Comparison of ENCODE assay signal across 17 cellular contexts in the genomic region with DNA sequence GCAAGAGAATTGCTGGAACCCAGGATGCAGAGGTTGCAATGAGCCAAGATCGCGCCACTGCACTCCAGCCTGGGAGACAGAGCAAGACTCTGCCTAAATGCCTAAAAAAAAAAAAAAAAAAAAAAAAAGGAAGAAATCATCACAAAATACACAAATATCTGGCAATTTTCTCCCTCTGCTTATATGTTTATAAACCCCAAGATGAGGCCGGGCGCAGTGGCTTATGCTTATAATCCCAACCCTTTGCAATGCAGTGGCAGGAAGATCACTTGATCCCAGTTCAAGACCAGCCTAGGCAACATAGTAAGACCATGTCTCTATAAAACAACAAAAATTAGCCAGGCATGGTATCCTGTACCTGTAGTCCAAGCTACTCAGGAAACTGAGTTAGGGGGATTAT. TPM values are rescaled to one million over a fixed set of nuclear protein-coding genes. Genes with fewer than 3 reads are reported as not detected.
A peak's percentile ranks its signal among the peaks of the same experiment; 100 is the strongest.
DNase-seq lines count a peak whose midpoint lies in the region; TF ChIP-seq lines count a peak whose summit lies in the region.
"Had no signal": no experiment of that assay in that cellular context is flagged by ENCODE, and none has a peak within 500 bp of the region (broad histone marks: within the 10 kb centered on the region; RNA-seq: fewer than 3 reads in every experiment).

No MANE protein-coding gene starts in this region.

- H3K9me3 Mint-ChIP-seq in chondrocyte (ENCODE audit: low read depth), result no peaks in the 10 kb centered on the region
- H3K9me3 Mint-ChIP-seq: CD4-positive, alpha-beta T cell; CD8-positive, alpha-beta T cell had no signal

- H3K36me3 ChIP-seq in sigmoid colon, result peaks cover 11 to 100% (median 63%) of the 10 kb centered on the region in 4 donors

- no peaks in the 10 kb centered on the region for H3K27me3 Mint-ChIP-seq in chondrocyte (ENCODE audit: low read depth)
- H3K27me3 Mint-ChIP-seq: B cell; CD4-positive, alpha-beta T cell had no signal

- no peak overlapping the region for H3K4me3 ChIP-seq in sigmoid colon
- H3K4me3 ChIP-seq: BLaER1 treated with 17β-estradiol and CSF1 and Interleukin-3, amounts not matched to agents 10 nM and 100 nM had no signal

- H3K9me3 ChIP-seq in sigmoid colon, result no peaks in the 10 kb centered on the region
- H3K9me3 ChIP-seq: BLaER1 treated with 17β-estradiol and CSF1 and Interleukin-3, amounts not matched to agents 10 nM and 100 nM; Caco-2 had no signal

- H3K27me3 ChIP-seq in sigmoid colon, result no peaks in the 10 kb centered on the region
- H3K27me3 ChIP-seq: BLaER1 treated with 17β-estradiol and CSF1 and Interleukin-3, amounts not matched to agents 10 nM and 100 nM had no signal

- H3K4me3 Mint-ChIP-seq in chondrocyte (ENCODE audit: unreplicated experiment), result no peak overlapping the region
- H3K4me3 Mint-ChIP-seq: B cell; CD4-positive, alpha-beta T cell; CD8-positive, alpha-beta T cell had no signal

- 97 to 99% methylated on average over 4 of the region's 4 CpGs for WGBS in sigmoid colon, 2 donors

- no peak for TF ChIP-seq CTCF in chondrocyte (IDR thresholded peaks at IDR 0.05)
- TF ChIP-seq CTCF in sigmoid colon (IDR thresholded peaks at IDR 0.05), result no peak

- peaks cover 22% of the 10 kb centered on the region for H3K36me3 Mint-ChIP-seq in chondrocyte (ENCODE audit: low read depth)

- H3K4me1 ChIP-seq in sigmoid colon, result no peaks in the 10 kb centered on the region
- H3K4me1 ChIP-seq: BLaER1 treated with 17β-estradiol and CSF1 and Interleukin-3, amounts not matched to agents 10 nM and 100 nM; Caco-2 had no signal

- no peak for TF ChIP-seq EP300 in sigmoid colon (IDR thresholded peaks at IDR 0.05)

- DNase-seq in chondrocyte (ENCODE audit: low spot score), result peak; percentile 13
- peak; percentile 47 for DNase-seq in mesenteric fat pad (ENCODE audit: low spot score)
- DNase-seq in sigmoid colon, result peak; percentile 26
- DNase-seq in RPMI8226, result no peak
- DNase-seq in NCI-H226, result no peak
- DNase-seq: 8988T; ACHN; AML-193; Caco-2; Calu3; CD4-positive, alpha-beta T cell; CD8-positive, alpha-beta T cell; DMS79 treated with DMSO at 0.1 percent for 48 hours; GF-D8 had no signal

- intact Hi-C loops in sigmoid colon (cut with DNase I), result no loop called here

- TF ChIP-seq POLR2A in sigmoid colon (IDR thresholded peaks at IDR 0.05), result no peak

- H3K4me1 Mint-ChIP-seq in chondrocyte (ENCODE audit: low read depth), result no peaks in the 10 kb centered on the region
- H3K4me1 Mint-ChIP-seq: B cell had no signal

- H3K27ac ChIP-seq in sigmoid colon, result no peak overlapping the region
- H3K27ac ChIP-seq: BLaER1 treated with 17β-estradiol and CSF1 and Interleukin-3, amounts not matched to agents 10 nM and 100 nM; C4-2B had no signal

- no peak overlapping the region for H3K27ac Mint-ChIP-seq in chondrocyte (ENCODE audit: unreplicated experiment)
- H3K27ac Mint-ChIP-seq: B cell; CD4-positive, alpha-beta T cell; CD8-positive, alpha-beta T cell had no signal

RNA-seq across cellular contexts. Expression of a gene that starts 21.5 kb away (rescaled TPM):
- total RNA-seq in chondrocyte (37.3 to 43.0 TPM (median 39.2 TPM) in 3 replicates), mesenteric fat pad (35.5 TPM), sigmoid colon (10 to 100 TPM; 16.8 to 22.5 (median 20.4) TPM)
- polyA plus RNA-seq in sigmoid colon, result 10 to 100 TPM in 1 of 3 donors, 1 to 10 TPM in 2; 4.2 to 18.6 (median 5.4) TPM

RNA-seq across cellular contexts. Expression of a gene that starts 28.2 kb away (rescaled TPM):
- 21.3 to 21.9 TPM (median 21.8 TPM) in 3 replicates for total RNA-seq in chondrocyte
- 17.4 TPM for total RNA-seq in mesenteric fat pad
- total RNA-seq in sigmoid colon, result 10 to 100 TPM; 17.0 to 26.0 (median 20.0) TPM
- polyA plus RNA-seq in sigmoid colon, result 1 to 10 TPM; 1.8 to 4.2 (median 2.8) TPM

RNA-seq across cellular contexts. Expression of a gene that starts 31.7 kb away (rescaled TPM):
- 43.0 to 55.1 TPM (median 44.2 TPM) in 3 replicates for total RNA-seq in chondrocyte
- total RNA-seq in mesenteric fat pad, result 46.5 TPM
- total RNA-seq in sigmoid colon, result 10 to 100 TPM; 24.3 to 46.0 (median 32.7) TPM
- 10 to 100 TPM in 1 of 3 donors, 1 to 10 TPM in 2; 5.4 to 24.2 (median 9.2) TPM for polyA plus RNA-seq in sigmoid colon

Comparison
In these comparisons a context has a peak if more than half of its experiments do, and no peak if none do; other contexts are left out.
1. DNase-seq: peak in chondrocyte (single experiment), mesenteric fat pad (single experiment) and sigmoid colon (single experiment); none in RPMI8226 (single experiment) and NCI-H226 (single experiment).